ENCODE assay signal across 8 cellular contexts in the genomic region with DNA sequence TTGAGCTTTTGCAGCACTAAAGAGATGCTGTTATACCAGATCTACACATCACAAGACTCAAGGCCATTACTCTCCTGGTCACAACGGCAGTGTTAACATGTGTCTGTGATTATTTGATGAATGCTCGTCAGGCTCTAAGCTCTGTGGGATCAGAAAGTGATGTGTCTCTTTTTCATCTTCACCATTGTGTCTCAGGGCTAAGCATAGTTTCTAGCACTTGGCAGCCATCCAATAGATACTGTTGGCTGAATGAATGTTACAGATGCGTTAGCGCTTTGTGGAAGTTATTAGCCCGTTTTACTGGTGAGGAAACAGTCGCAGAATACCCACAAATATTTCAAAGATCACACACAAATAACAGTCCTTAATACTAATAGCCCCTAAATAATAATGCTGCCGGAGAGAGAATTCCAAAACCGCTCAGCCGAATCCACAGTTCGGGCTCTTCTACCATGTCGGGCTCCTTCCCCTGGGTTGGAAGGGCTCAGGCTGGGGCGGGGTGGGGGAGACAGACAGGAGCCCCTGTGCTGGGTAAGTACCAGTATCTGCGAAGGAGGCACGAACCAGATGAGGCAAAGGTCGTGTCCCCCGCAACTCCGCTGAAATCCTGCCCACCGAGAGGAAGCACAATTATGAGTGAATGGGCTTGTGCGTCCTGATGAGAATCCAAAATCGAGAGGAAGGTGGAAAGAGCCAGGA. TPM values are rescaled to one million over a fixed set of nuclear protein-coding genes. Genes with fewer than 3 reads are reported as not detected.
DNase-seq lines count a peak whose midpoint lies in the region.

No MANE protein-coding gene starts in this region.

- no peak overlapping the region for H3K9ac ChIP-seq in endocrine pancreas (ENCODE audit: control insufficient read depth, insufficient read depth, low read length)

- H3K9me3 ChIP-seq in endocrine pancreas (ENCODE audit: control insufficient read depth, low read length), result no peaks in the 10 kb centered on the region

- H3K4me1 ChIP-seq in endocrine pancreas (ENCODE audit: control insufficient read depth, insufficient read depth, low read length), result no peaks in the 10 kb centered on the region

- DNase-seq in G401 (ENCODE audit: low spot score), result peak; percentile 26
- DNase-seq in NCI-H748 (lab: John Stamatoyannopoulos, UW; ENCODE audit: unreplicated experiment), result peak; percentile 59
- DNase-seq in pons (ENCODE audit: low spot score), result peak; percentile 41
- DNase-seq in RKO (ENCODE audit: low spot score), result no peak
- no peak for DNase-seq in NCI-H2081 treated with DMSO at 0.1 percent for 48 hours (lab: John Stamatoyannopoulos, UW)
- no peak for DNase-seq in NCI-H226
- DNase-seq in hepatic stellate cell (ENCODE audit: low spot score), result no peak

- peak overlapping the region; percentile 72 for H3K4me3 ChIP-seq in endocrine pancreas (ENCODE audit: control insufficient read depth, insufficient read depth, low read length)

- no peaks in the 10 kb centered on the region for H3K36me3 ChIP-seq in endocrine pancreas (ENCODE audit: control insufficient read depth, insufficient read depth, low read length)

- in situ Hi-C loops in G401 (cut with HindIII; ENCODE audit: low sequenced_read_pairs), result no loop called here

- H3K27me3 ChIP-seq in endocrine pancreas (ENCODE audit: control insufficient read depth, insufficient read depth, low read length), result no peaks in the 10 kb centered on the region

RNA-seq across cellular contexts. Expression of a gene that starts 1.1 kb away (rescaled TPM):
- total RNA-seq in G401 (2014; rRNA removed; shearing (Covaris generic)), result not detected in 2 replicates

Comparison
In these comparisons a context has a peak if more than half of its experiments do, and no peak if none do; other contexts are left out.
1. DNase-seq: peak in G401 (single experiment), NCI-H748 (single experiment) and pons (single experiment); none in RKO (single experiment), NCI-H2081 treated with DMSO at 0.1 percent for 48 hours (single experiment), NCI-H226 (single experiment) and hepatic stellate cell (single experiment).